1 cellular context compared by ENCODE assay signal in the genomic region with DNA sequence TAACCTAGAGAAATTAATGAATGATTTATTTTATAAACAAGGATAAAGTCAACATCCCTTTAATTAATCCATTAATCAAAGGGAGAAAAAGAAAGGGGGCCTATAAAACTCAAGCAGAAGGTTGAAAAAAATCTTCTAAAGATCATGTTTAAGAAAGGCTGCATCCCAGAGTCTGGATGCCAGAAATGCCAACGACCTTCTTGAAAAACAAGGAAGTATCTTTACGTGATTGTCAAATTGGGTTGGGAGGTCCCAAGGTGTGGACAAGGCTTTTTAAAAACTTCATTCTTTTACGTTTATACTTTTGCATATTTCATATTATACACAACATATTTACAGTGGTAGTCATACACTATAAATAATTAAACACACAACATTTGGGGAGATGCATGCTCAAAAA.
TF ChIP-seq lines count a peak whose summit lies in the region.

No MANE protein-coding gene starts in this region.

TF ChIP-seq in WTC11, 78 proteins besides CTCF, POLR2A, EP300 and RAD21 (continued from another document):
- TF ChIP-seq, protein P1, sequence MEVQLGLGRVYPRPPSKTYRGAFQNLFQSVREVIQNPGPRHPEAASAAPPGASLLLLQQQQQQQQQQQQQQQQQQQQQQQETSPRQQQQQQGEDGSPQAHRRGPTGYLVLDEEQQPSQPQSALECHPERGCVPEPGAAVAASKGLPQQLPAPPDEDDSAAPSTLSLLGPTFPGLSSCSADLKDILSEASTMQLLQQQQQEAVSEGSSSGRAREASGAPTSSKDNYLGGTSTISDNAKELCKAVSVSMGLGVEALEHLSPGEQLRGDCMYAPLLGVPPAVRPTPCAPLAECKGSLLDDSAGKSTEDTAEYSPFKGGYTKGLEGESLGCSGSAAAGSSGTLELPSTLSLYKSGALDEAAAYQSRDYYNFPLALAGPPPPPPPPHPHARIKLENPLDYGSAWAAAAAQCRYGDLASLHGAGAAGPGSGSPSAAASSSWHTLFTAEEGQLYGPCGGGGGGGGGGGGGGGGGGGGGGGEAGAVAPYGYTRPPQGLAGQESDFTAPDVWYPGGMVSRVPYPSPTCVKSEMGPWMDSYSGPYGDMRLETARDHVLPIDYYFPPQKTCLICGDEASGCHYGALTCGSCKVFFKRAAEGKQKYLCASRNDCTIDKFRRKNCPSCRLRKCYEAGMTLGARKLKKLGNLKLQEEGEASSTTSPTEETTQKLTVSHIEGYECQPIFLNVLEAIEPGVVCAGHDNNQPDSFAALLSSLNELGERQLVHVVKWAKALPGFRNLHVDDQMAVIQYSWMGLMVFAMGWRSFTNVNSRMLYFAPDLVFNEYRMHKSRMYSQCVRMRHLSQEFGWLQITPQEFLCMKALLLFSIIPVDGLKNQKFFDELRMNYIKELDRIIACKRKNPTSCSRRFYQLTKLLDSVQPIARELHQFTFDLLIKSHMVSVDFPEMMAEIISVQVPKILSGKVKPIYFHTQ (CRISPR knock-in tag; IDR thresholded peaks at IDR 0.05) = no peak
- TF ChIP-seq, protein P2, sequence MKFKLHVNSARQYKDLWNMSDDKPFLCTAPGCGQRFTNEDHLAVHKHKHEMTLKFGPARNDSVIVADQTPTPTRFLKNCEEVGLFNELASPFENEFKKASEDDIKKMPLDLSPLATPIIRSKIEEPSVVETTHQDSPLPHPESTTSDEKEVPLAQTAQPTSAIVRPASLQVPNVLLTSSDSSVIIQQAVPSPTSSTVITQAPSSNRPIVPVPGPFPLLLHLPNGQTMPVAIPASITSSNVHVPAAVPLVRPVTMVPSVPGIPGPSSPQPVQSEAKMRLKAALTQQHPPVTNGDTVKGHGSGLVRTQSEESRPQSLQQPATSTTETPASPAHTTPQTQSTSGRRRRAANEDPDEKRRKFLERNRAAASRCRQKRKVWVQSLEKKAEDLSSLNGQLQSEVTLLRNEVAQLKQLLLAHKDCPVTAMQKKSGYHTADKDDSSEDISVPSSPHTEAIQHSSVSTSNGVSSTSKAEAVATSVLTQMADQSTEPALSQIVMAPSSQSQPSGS (CRISPR knock-in tag; IDR thresholded peaks at IDR 0.05; ENCODE audit: borderline replicate concordance, low read depth) = no peak
- TF ChIP-seq FOXP1 (CRISPR knock-in tag; IDR thresholded peaks at IDR 0.05; ENCODE audit: borderline replicate concordance) = no peak
- no peak for TF ChIP-seq GTF2I (CRISPR knock-in tag; conservative IDR thresholded peaks at IDR 0.05)
- TF ChIP-seq, protein P3, sequence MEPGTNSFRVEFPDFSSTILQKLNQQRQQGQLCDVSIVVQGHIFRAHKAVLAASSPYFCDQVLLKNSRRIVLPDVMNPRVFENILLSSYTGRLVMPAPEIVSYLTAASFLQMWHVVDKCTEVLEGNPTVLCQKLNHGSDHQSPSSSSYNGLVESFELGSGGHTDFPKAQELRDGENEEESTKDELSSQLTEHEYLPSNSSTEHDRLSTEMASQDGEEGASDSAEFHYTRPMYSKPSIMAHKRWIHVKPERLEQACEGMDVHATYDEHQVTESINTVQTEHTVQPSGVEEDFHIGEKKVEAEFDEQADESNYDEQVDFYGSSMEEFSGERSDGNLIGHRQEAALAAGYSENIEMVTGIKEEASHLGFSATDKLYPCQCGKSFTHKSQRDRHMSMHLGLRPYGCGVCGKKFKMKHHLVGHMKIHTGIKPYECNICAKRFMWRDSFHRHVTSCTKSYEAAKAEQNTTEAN (CRISPR knock-in tag; IDR thresholded peaks at IDR 0.05) = no peak
- TF ChIP-seq, protein P4, sequence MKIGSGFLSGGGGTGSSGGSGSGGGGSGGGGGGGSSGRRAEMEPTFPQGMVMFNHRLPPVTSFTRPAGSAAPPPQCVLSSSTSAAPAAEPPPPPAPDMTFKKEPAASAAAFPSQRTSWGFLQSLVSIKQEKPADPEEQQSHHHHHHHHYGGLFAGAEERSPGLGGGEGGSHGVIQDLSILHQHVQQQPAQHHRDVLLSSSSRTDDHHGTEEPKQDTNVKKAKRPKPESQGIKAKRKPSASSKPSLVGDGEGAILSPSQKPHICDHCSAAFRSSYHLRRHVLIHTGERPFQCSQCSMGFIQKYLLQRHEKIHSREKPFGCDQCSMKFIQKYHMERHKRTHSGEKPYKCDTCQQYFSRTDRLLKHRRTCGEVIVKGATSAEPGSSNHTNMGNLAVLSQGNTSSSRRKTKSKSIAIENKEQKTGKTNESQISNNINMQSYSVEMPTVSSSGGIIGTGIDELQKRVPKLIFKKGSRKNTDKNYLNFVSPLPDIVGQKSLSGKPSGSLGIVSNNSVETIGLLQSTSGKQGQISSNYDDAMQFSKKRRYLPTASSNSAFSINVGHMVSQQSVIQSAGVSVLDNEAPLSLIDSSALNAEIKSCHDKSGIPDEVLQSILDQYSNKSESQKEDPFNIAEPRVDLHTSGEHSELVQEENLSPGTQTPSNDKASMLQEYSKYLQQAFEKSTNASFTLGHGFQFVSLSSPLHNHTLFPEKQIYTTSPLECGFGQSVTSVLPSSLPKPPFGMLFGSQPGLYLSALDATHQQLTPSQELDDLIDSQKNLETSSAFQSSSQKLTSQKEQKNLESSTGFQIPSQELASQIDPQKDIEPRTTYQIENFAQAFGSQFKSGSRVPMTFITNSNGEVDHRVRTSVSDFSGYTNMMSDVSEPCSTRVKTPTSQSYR (CRISPR knock-in tag; IDR thresholded peaks at IDR 0.05) = no peak
- TF ChIP-seq, protein P5, sequence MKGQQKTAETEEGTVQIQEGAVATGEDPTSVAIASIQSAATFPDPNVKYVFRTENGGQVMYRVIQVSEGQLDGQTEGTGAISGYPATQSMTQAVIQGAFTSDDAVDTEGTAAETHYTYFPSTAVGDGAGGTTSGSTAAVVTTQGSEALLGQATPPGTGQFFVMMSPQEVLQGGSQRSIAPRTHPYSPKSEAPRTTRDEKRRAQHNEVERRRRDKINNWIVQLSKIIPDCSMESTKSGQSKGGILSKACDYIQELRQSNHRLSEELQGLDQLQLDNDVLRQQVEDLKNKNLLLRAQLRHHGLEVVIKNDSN (CRISPR knock-in tag; IDR thresholded peaks at IDR 0.05) = no peak
- no peak for TF ChIP-seq ZNF232 (CRISPR knock-in tag; IDR thresholded peaks at IDR 0.05)
- no peak for TF ChIP-seq ZNF396 (CRISPR knock-in tag; IDR thresholded peaks at IDR 0.05; ENCODE audit: borderline replicate concordance)
- no peak for TF ChIP-seq OVOL2 (CRISPR knock-in tag; IDR thresholded peaks at IDR 0.05; ENCODE audit: borderline replicate concordance)
- TF ChIP-seq TEAD1 (CRISPR knock-in tag; IDR thresholded peaks at IDR 0.05) = no peak
- no peak for TF ChIP-seq ATF1 (CRISPR knock-in tag; IDR thresholded peaks at IDR 0.05)
- TF ChIP-seq ELF4 (CRISPR knock-in tag; IDR thresholded peaks at IDR 0.05; ENCODE audit: low read depth) = no peak
- no peak for TF ChIP-seq ZNF671 (CRISPR knock-in tag; IDR thresholded peaks at IDR 0.05)
- no peak for TF ChIP-seq IRF2 (CRISPR knock-in tag; IDR thresholded peaks at IDR 0.05; ENCODE audit: borderline replicate concordance, low read depth)
- TF ChIP-seq NR2C2 (CRISPR knock-in tag; IDR thresholded peaks at IDR 0.05) = no peak
